Comparison of ENCODE assay signal across 18 cellular contexts in the genomic region with DNA sequence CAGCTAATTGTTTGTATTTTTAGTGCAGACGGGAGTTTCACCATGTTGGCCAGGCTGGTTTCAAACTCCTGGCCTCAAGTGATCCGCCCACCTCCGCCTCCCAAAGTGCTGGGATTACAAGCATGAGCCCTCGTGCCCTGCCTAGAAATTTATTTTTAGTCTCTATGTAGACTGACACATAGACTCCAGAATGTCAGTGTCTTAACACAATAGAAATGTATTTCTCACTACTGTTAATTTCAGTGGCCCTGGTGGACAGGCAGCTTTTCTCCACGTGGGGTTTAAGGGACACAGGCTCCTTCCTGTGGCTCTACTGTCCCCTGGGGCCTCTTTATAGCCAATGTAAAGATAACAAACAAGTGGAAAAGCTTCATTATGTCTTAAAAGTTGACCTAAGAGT.
"Had no signal": no experiment of that assay in that cellular context is flagged by ENCODE, and none has a peak within 500 bp of the region (broad histone marks: within the 10 kb centered on the region; RNA-seq: fewer than 3 reads in every experiment).

No MANE protein-coding gene starts in this region.

- H3K4me1 ChIP-seq: lower lobe of right lung, prostate gland, right atrium auricular region, vagina had no signal

- H3K4me3 ChIP-seq: dorsolateral prefrontal cortex, lower lobe of right lung, prostate gland, right atrium auricular region, sigmoid colon, skin epidermis, suprapubic skin, transverse colon, vagina had no signal

- H3K9me3 ChIP-seq: lower lobe of right lung, neutrophil, prostate gland, right atrium auricular region, sigmoid colon, suprapubic skin, transverse colon, vagina had no signal

- ATAC-seq: left ventricle myocardium superior; lower lobe of right lung; natural killer cell treated with Interleukin-12 subunit alpha and Interleukin-12 subunit beta and Interleukin-15 and Interleukin-18, amount 100 ng/mL, for 72 hours; stimulated activated naive B cell treated with anti-CD40 and anti-IgM and Interleukin-4, amounts not matched to agents 10 μg/mL and 1 μg/mL and 100 μg/mL, for 72 hours; stimulated activated naive CD8-positive, alpha-beta T cell treated with anti-CD3 and anti-CD28 coated beads, Interleukin-15, amount 100 ng/mL, for 72 hours had no signal

- DNase-seq: dorsolateral prefrontal cortex; effector CD4-positive, alpha-beta T cell; left ventricle myocardium superior; lower lobe of right lung; naive B cell; sigmoid colon; stimulated activated CD4-positive, alpha-beta T cell treated with anti-CD3 and anti-CD28 coated beads, Interleukin-15, amount 100 ng/mL, for 24 hours; stimulated activated CD4-positive, alpha-beta T cell treated with anti-CD3 and anti-CD28 coated beads, Interleukin-2, amount 100 ng/mL, for 48 hours; stimulated activated naive B cell treated with anti-CD40 and anti-IgM and Interleukin-4, amounts not matched to agents 10 μg/mL and 1 μg/mL and 100 μg/mL, for 72 hours; stimulated activated naive CD8-positive, alpha-beta T cell treated with anti-CD3 and anti-CD28 coated beads, Interleukin-15, amount 100 ng/mL, for 72 hours; transverse colon had no signal

- H3K27me3 ChIP-seq: dorsolateral prefrontal cortex, neutrophil, right atrium auricular region, sigmoid colon, suprapubic skin, transverse colon, vagina had no signal

- H3K36me3 ChIP-seq: lower lobe of right lung, neutrophil, prostate gland, right atrium auricular region, sigmoid colon, suprapubic skin, transverse colon, vagina had no signal

- H3K27ac ChIP-seq: dorsolateral prefrontal cortex, lower lobe of right lung, neutrophil, prostate gland, right atrium auricular region, sigmoid colon, skin epidermis, suprapubic skin, transverse colon, vagina had no signal
